In the genomic region with DNA sequence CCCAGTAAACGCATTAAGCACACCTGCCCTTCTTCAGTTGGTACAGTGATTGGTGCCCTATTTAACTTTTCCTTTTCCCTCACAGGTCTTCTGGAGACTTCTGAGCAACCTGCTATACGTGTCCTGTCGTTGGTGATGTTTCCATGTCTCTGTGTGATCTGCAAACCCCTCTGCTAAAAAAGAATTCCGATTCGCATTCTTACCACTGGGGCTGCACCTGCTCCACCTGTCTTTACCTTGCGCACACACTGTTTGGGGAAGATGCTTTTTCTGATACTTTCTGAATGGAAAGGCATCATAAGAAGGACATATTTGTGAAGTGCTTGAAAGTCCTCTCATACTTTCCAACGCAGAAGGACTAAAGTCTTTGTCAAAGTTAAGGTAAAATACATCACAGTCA, we compare ENCODE assay signal across 2 cellular contexts.
A peak's percentile ranks its signal among the peaks of the same experiment; 100 is the strongest.
TF ChIP-seq lines count a peak whose summit lies in the region.

No MANE protein-coding gene starts in this region.

TF ChIP-seq in GM23338, 12 proteins besides CTCF, POLR2A, EP300 and RAD21:
- TF ChIP-seq POLR2AphosphoS5 (IDR thresholded peaks at IDR 0.05; ENCODE audit: low read depth) (no peak), NANOG (IDR thresholded peaks at IDR 0.05; ENCODE audit: borderline replicate concordance) (no peak), REST (IDR thresholded peaks at IDR 0.05; ENCODE audit: unreplicated experiment) (no peak), EZH2 (IDR thresholded peaks at IDR 0.05; ENCODE audit: low read depth, unreplicated experiment) (no peak), JUNB (IDR thresholded peaks at IDR 0.05; ENCODE audit: unreplicated experiment) (no peak), ZNF462 (CRISPR knock-in tag; IDR thresholded peaks at IDR 0.05) (no peak), ZNF331 (CRISPR knock-in tag; IDR thresholded peaks at IDR 0.05; ENCODE audit: low read depth) (no peak), CREB1 (CRISPR knock-in tag; IDR thresholded peaks at IDR 0.05; ENCODE audit: low read depth) (no peak)
- TF ChIP-seq, protein P1, sequence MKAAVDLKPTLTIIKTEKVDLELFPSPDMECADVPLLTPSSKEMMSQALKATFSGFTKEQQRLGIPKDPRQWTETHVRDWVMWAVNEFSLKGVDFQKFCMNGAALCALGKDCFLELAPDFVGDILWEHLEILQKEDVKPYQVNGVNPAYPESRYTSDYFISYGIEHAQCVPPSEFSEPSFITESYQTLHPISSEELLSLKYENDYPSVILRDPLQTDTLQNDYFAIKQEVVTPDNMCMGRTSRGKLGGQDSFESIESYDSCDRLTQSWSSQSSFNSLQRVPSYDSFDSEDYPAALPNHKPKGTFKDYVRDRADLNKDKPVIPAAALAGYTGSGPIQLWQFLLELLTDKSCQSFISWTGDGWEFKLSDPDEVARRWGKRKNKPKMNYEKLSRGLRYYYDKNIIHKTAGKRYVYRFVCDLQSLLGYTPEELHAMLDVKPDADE (IDR thresholded peaks at IDR 0.05): no peak

TF ChIP-seq in H1, 55 proteins besides CTCF, POLR2A, EP300 and RAD21:
- TF ChIP-seq SP2 (IDR thresholded peaks at IDR 0.05; ENCODE audit: low read length) (no peak), TEAD4 (IDR thresholded peaks at IDR 0.05; ENCODE audit: low read depth, low read length) (peak; percentile 99)
TF ChIP-seq in H1: peak in this region for 1.
